ENCODE assay signal across 1 cellular context in genomic region chr9:124197177-124198095, GRCh38.
TF ChIP-seq lines count a peak whose summit lies in the region.

No MANE protein-coding gene starts in this region.

TF ChIP-seq in K562, 482 proteins besides CTCF, POLR2A, EP300 and RAD21 (continued from another document and continues in another):
- TF ChIP-seq JUN (IDR thresholded peaks at IDR 0.05; ENCODE audit: borderline replicate concordance, low read depth, low read length) (no peak), JUN (CRISPR knock-in tag; IDR thresholded peaks at IDR 0.05; ENCODE audit: borderline replicate concordance) (no peak), GTF2A2 (tag; IDR thresholded peaks at IDR 0.05) (0 out of 2 replicates have a peak, but pooled peaks have one; percentile 36), DNMT1 (IDR thresholded peaks at IDR 0.05) (no peak), ZNF75A (CRISPR knock-in tag; IDR thresholded peaks at IDR 0.05) (no peak), CBX8 (IDR thresholded peaks at IDR 0.05; ENCODE audit: borderline replicate concordance, extremely low read depth, low read depth, low read length, poor library complexity, severe bottlenecking) (no peak), SMARCB1 (IDR thresholded peaks at IDR 0.05; ENCODE audit: insufficient read length, low read depth) (no peak), E2F6 (IDR thresholded peaks at IDR 0.05; ENCODE audit: borderline replicate concordance in 1 of 2, extremely low read depth in 1 of 2, insufficient read depth in 1 of 2, insufficient read length in 1 of 2, low read depth in 1 of 2, low read length in 1 of 2, poor library complexity in 1 of 2, severe bottlenecking in 1 of 2) (no peak), NFXL1 (CRISPR knock-in tag; IDR thresholded peaks at IDR 0.05) (no peak), ZNF184 (CRISPR knock-in tag; IDR thresholded peaks at IDR 0.05) (no peak), RFX5 (IDR thresholded peaks at IDR 0.05; ENCODE audit: low read depth, low read length) (peak; percentile 75), CTBP1 (IDR thresholded peaks at IDR 0.05; ENCODE audit: borderline replicate concordance) (peak; percentile 73; the same call in 1 of the 2 replicates), SREBF2 (CRISPR knock-in tag; IDR thresholded peaks at IDR 0.05) (no peak), STAT5B (CRISPR knock-in tag; IDR thresholded peaks at IDR 0.05) (no peak), RBM14 (IDR thresholded peaks at IDR 0.05; ENCODE audit: borderline replicate concordance, insufficient read depth, low read depth, low read length) (no peak), BRD4 (IDR thresholded peaks at IDR 0.05) (no peak), POU5F1 (IDR thresholded peaks at IDR 0.05; ENCODE audit: borderline replicate concordance, low read depth, low read length, partially characterized antibody) (no peak), BDP1 (IDR thresholded peaks at IDR 0.05; ENCODE audit: insufficient read depth, insufficient read length) (no peak), PYGO2 (tag; IDR thresholded peaks at IDR 0.05) (no peak), ZNF212 (CRISPR knock-in tag; IDR thresholded peaks at IDR 0.05) (no peak), ZNF76 (CRISPR knock-in tag; IDR thresholded peaks at IDR 0.05; ENCODE audit: borderline replicate concordance) (no peak), CC2D1A (IDR thresholded peaks at IDR 0.05) (no peak), U2AF2 (optimal IDR thresholded peaks at IDR 0.05; ENCODE audit: low read depth, low read length) (no peak), TCF3 (CRISPR knock-in tag; IDR thresholded peaks at IDR 0.05) (no peak; the same call in 1 of the 2 replicates), ZNF518B (CRISPR knock-in tag; IDR thresholded peaks at IDR 0.05) (no peak), ZNF445 (CRISPR knock-in tag; IDR thresholded peaks at IDR 0.05; ENCODE audit: low read depth) (no peak), MAX (CRISPR knock-in tag; IDR thresholded peaks at IDR 0.05) (peak; percentile 81), KLF1 (tag; IDR thresholded peaks at IDR 0.05) (no peak), CBFB (CRISPR knock-in tag; IDR thresholded peaks at IDR 0.05) (no peak), HMG20A (CRISPR knock-in tag; conservative IDR thresholded peaks at IDR 0.05) (no peak), IFI16 (CRISPR knock-in tag; IDR thresholded peaks at IDR 0.05) (no peak), E2F3 (CRISPR knock-in tag; IDR thresholded peaks at IDR 0.05) (no peak), ZNF24 (IDR thresholded peaks at IDR 0.05) (no peak), SIX5 (IDR thresholded peaks at IDR 0.05; ENCODE audit: borderline replicate concordance in 1 of 2, insufficient read depth in 1 of 2, low read depth in 1 of 2, low read length in 2 of 2) (no peak), SAFB (IDR thresholded peaks at IDR 0.05; ENCODE audit: borderline replicate concordance, low read depth, low read length) (no peak)
- TF ChIP-seq, protein P1, sequence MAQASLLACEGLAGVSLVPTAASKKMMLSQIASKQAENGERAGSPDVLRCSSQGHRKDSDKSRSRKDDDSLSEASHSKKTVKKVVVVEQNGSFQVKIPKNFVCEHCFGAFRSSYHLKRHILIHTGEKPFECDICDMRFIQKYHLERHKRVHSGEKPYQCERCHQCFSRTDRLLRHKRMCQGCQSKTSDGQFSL (CRISPR knock-in tag; IDR thresholded peaks at IDR 0.05): no peak
- TF ChIP-seq, protein P1 (tag; IDR thresholded peaks at IDR 0.05): no peak
- TF ChIP-seq, protein P2, sequence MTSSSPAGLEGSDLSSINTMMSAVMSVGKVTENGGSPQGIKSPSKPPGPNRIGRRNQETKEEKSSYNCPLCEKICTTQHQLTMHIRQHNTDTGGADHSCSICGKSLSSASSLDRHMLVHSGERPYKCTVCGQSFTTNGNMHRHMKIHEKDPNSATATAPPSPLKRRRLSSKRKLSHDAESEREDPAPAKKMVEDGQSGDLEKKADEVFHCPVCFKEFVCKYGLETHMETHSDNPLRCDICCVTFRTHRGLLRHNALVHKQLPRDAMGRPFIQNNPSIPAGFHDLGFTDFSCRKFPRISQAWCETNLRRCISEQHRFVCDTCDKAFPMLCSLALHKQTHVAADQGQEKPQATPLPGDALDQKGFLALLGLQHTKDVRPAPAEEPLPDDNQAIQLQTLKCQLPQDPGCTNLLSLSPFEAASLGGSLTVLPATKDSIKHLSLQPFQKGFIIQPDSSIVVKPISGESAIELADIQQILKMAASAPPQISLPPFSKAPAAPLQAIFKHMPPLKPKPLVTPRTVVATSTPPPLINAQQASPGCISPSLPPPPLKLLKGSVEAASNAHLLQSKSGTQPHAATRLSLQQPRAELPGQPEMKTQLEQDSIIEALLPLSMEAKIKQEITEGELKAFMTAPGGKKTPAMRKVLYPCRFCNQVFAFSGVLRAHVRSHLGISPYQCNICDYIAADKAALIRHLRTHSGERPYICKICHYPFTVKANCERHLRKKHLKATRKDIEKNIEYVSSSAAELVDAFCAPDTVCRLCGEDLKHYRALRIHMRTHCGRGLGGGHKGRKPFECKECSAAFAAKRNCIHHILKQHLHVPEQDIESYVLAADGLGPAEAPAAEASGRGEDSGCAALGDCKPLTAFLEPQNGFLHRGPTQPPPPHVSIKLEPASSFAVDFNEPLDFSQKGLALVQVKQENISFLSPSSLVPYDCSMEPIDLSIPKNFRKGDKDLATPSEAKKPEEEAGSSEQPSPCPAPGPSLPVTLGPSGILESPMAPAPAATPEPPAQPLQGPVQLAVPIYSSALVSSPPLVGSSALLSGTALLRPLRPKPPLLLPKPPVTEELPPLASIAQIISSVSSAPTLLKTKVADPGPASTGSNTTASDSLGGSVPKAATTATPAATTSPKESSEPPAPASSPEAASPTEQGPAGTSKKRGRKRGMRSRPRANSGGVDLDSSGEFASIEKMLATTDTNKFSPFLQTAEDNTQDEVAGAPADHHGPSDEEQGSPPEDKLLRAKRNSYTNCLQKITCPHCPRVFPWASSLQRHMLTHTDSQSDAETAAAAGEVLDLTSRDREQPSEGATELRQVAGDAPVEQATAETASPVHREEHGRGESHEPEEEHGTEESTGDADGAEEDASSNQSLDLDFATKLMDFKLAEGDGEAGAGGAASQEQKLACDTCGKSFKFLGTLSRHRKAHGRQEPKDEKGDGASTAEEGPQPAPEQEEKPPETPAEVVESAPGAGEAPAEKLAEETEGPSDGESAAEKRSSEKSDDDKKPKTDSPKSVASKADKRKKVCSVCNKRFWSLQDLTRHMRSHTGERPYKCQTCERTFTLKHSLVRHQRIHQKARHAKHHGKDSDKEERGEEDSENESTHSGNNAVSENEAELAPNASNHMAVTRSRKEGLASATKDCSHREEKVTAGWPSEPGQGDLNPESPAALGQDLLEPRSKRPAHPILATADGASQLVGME (CRISPR knock-in tag; IDR thresholded peaks at IDR 0.05): no peak
- TF ChIP-seq, protein P3, sequence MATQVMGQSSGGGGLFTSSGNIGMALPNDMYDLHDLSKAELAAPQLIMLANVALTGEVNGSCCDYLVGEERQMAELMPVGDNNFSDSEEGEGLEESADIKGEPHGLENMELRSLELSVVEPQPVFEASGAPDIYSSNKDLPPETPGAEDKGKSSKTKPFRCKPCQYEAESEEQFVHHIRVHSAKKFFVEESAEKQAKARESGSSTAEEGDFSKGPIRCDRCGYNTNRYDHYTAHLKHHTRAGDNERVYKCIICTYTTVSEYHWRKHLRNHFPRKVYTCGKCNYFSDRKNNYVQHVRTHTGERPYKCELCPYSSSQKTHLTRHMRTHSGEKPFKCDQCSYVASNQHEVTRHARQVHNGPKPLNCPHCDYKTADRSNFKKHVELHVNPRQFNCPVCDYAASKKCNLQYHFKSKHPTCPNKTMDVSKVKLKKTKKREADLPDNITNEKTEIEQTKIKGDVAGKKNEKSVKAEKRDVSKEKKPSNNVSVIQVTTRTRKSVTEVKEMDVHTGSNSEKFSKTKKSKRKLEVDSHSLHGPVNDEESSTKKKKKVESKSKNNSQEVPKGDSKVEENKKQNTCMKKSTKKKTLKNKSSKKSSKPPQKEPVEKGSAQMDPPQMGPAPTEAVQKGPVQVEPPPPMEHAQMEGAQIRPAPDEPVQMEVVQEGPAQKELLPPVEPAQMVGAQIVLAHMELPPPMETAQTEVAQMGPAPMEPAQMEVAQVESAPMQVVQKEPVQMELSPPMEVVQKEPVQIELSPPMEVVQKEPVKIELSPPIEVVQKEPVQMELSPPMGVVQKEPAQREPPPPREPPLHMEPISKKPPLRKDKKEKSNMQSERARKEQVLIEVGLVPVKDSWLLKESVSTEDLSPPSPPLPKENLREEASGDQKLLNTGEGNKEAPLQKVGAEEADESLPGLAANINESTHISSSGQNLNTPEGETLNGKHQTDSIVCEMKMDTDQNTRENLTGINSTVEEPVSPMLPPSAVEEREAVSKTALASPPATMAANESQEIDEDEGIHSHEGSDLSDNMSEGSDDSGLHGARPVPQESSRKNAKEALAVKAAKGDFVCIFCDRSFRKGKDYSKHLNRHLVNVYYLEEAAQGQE (CRISPR knock-in tag; IDR thresholded peaks at IDR 0.05; ENCODE audit: low read depth): no peak
- TF ChIP-seq, protein P4, sequence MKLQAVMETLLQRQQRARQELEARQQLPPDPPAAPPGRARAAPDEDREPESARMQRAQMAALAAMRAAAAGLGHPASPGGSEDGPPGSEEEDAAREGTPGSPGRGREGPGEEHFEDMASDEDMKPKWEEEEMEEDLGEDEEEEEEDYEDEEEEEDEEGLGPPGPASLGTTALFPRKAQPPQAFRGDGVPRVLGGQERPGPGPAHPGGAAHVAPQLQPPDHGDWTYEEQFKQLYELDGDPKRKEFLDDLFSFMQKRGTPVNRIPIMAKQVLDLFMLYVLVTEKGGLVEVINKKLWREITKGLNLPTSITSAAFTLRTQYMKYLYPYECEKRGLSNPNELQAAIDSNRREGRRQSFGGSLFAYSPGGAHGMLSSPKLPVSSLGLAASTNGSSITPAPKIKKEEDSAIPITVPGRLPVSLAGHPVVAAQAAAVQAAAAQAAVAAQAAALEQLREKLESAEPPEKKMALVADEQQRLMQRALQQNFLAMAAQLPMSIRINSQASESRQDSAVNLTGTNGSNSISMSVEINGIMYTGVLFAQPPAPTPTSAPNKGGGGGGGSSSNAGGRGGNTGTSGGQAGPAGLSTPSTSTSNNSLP (IDR thresholded peaks at IDR 0.05; ENCODE audit: borderline replicate concordance, low read depth, low read length): no peak
- TF ChIP-seq, protein P5, sequence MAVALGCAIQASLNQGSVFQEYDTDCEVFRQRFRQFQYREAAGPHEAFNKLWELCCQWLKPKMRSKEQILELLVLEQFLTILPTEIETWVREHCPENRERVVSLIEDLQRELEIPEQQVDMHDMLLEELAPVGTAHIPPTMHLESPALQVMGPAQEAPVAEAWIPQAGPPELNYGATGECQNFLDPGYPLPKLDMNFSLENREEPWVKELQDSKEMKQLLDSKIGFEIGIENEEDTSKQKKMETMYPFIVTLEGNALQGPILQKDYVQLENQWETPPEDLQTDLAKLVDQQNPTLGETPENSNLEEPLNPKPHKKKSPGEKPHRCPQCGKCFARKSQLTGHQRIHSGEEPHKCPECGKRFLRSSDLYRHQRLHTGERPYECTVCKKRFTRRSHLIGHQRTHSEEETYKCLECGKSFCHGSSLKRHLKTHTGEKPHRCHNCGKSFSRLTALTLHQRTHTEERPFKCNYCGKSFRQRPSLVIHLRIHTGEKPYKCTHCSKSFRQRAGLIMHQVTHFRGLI (CRISPR knock-in tag; IDR thresholded peaks at IDR 0.05): no peak
- TF ChIP-seq, protein P6, sequence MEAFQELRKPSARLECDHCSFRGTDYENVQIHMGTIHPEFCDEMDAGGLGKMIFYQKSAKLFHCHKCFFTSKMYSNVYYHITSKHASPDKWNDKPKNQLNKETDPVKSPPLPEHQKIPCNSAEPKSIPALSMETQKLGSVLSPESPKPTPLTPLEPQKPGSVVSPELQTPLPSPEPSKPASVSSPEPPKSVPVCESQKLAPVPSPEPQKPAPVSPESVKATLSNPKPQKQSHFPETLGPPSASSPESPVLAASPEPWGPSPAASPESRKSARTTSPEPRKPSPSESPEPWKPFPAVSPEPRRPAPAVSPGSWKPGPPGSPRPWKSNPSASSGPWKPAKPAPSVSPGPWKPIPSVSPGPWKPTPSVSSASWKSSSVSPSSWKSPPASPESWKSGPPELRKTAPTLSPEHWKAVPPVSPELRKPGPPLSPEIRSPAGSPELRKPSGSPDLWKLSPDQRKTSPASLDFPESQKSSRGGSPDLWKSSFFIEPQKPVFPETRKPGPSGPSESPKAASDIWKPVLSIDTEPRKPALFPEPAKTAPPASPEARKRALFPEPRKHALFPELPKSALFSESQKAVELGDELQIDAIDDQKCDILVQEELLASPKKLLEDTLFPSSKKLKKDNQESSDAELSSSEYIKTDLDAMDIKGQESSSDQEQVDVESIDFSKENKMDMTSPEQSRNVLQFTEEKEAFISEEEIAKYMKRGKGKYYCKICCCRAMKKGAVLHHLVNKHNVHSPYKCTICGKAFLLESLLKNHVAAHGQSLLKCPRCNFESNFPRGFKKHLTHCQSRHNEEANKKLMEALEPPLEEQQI (IDR thresholded peaks at IDR 0.05): no peak
